In the genomic region with DNA sequence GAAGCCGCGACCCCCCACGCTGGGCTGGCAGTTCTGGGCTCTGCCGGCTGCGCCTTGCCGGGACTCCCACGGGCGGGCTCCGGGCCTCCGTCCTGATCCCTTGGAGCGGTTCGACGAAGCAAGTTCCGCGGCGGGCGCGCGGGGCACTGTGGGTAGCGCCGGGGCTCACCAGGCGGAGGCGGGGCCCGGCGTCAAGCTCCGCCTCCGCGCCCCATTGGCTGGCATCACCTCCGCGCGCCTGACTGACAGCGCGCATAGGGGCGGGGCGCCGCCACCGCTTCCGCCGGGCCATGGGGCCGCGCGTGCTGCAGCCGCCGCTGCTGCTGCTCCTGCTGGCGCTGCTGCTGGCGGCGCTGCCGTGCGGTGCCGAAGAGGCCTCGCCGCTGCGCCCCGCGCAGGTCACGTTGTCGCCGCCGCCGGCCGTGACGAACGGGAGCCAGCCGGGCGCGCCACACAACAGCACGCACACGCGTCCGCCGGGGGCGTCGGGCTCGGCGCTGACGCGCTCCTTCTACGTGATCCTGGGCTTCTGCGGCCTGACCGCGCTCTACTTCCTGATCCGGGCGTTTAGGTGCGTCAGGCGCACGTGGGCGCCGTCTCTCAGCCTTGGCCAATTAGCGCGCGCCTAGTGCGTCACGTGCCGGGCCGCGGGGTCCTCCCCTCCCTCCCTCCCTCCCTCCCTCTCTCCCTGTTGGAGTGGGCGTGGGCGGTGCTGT, we compare ENCODE assay signal across 8 cellular contexts. TPM values are rescaled to one million over a fixed set of nuclear protein-coding genes. Genes with fewer than 3 reads are reported as not detected.
DNase-seq lines count a peak whose midpoint lies in the region; ATAC-seq and TF ChIP-seq lines count a peak whose summit lies in the region.

A gene (plus strand): TSS at position 271 of the 716 bp plus-strand sequence. CDS start 20 bp downstream, at position 291.

- ATAC-seq in HG02588 (IDR thresholded peaks at IDR 0.05; ENCODE audit: unreplicated experiment) (peak; percentile 70), omental fat pad (ENCODE audit: low FRiP score) (peak; percentile 79)

- peak within 1 kb of the TSS; percentile 83 for H3K9ac ChIP-seq in SK-N-SH

- H3K4me3 ChIP-seq in GM06990 (replicated peaks; ENCODE audit: low read depth, low read length), result peak within 1 kb of the TSS; percentile 72
- peak within 1 kb of the TSS; percentile 72 to 76 for H3K4me3 ChIP-seq in SK-N-SH (ENCODE audit: low read depth in 2 of 2, low read length in 1 of 2)

- no peaks in the 10 kb centered on the region for H3K9me2 ChIP-seq in SK-N-SH

- 2% methylated on average over 20 of the region's 98 CpGs for WGBS in SK-N-SH (ENCODE audit: low lambda C conversion rate)

- peaks cover 60% of the 10 kb centered on the region for H3K79me2 ChIP-seq in SK-N-SH (ENCODE audit: insufficient read depth)

- peaks cover 28 to 42% of the 10 kb centered on the region in 2 experiments; a peak in 1 of 4 replicates for H3K4me1 ChIP-seq in SK-N-SH (ENCODE audit: control insufficient read depth in 1 of 2, insufficient read depth in 2 of 2, low read depth in 1 of 2, low read length in 1 of 2)

- TF ChIP-seq RAD21 in SK-N-SH (IDR thresholded peaks at IDR 0.05; ENCODE audit: low read length), result no peak

- no peak within 1 kb of the TSS for H2AFZ ChIP-seq in SK-N-SH (ENCODE audit: low read depth)

- POLR2A ChIA-PET in SK-N-SH (lab: Yijun Ruan, JAX), result interaction anchor here (0.9 to 1.0 kb wide), 5 partner anchors 9 to 136 kb away, joined by 3 to 8 read pairs (median 3); no protein-coding TSS in a partner anchor

- peaks cover 39% of the 10 kb centered on the region for H3K36me3 ChIP-seq in GM06990 (ENCODE audit: control insufficient read depth, insufficient read depth, low read length)
- peaks cover 52 to 62% of the 10 kb centered on the region in 2 experiments for H3K36me3 ChIP-seq in SK-N-SH (replicated peaks in 1 of 2; ENCODE audit: control insufficient read depth in 1 of 2, insufficient read depth in 2 of 2, low read length in 1 of 2)

- H4K20me1 ChIP-seq in SK-N-SH (ENCODE audit: insufficient read depth), result peaks cover 49% of the 10 kb centered on the region

- H3K27ac ChIP-seq in SK-N-SH (ENCODE audit: low read depth in 2 of 2, low read length in 1 of 2), result peak within 1 kb of the TSS; percentile 92 to 99
- H3K27ac ChIP-seq in temporal lobe (ENCODE audit: low read depth, low read length), result peak within 1 kb of the TSS; percentile 98

- H3K9me3 ChIP-seq in SK-N-SH, result no peaks in the 10 kb centered on the region

- peaks cover 57% of the 10 kb centered on the region for H3F3A ChIP-seq in SK-N-SH (replicated peaks; ENCODE audit: insufficient read depth)

- no peak for TF ChIP-seq EP300 in SK-N-SH (IDR thresholded peaks at IDR 0.05; ENCODE audit: borderline replicate concordance in 1 of 2, low read depth in 1 of 2, low read length in 1 of 2)

- TF ChIP-seq CTCF in GM06990 (IDR thresholded peaks at IDR 0.05; ENCODE audit: insufficient read depth, low read length, poor library complexity, severe bottlenecking), result no peak
- no peak for TF ChIP-seq CTCF in SK-N-SH (IDR thresholded peaks at IDR 0.05)
- no peak for TF ChIP-seq CTCF in omental fat pad (IDR thresholded peaks at IDR 0.05)

- H3K27me3 ChIP-seq in GM06990 (replicated peaks; ENCODE audit: control insufficient read depth, insufficient read depth, low read length), result no peaks in the 10 kb centered on the region
- H3K27me3 ChIP-seq in SK-N-SH (ENCODE audit: insufficient read depth), result no peaks in the 10 kb centered on the region

- H3K4me2 ChIP-seq in SK-N-SH, result peak within 1 kb of the TSS; percentile 100

- CTCF ChIA-PET in SK-N-SH (lab: Yijun Ruan, JAX), result interaction anchor here (0.6 to 5.8 kb wide), 5 partner anchors 31 to 125 kb away, joined by 3 to 62 read pairs (median 3); no protein-coding TSS in a partner anchor

- DNase-seq in GM06990 (ENCODE audit: extremely low read depth, insufficient read length) (peak; percentile 98), NCI-H1092 (lab: John Stamatoyannopoulos, UW) (peak; percentile 96), SK-N-SH (peak; percentile 97), germinal center (ENCODE audit: low spot score) (peak; percentile 95), omental fat pad (ENCODE audit: low spot score) (peak; percentile 88)
- DNase-seq in activated naive CD4-positive, alpha-beta T cell treated with anti-CD3 and anti-CD28 coated beads, Interleukin-2, amount 50 U/mL, for 16 hours, result peak; percentile 95

TF ChIP-seq in SK-N-SH, 30 proteins besides CTCF, POLR2A, EP300 and RAD21:
- TF ChIP-seq FOSL2 (IDR thresholded peaks at IDR 0.05; ENCODE audit: borderline replicate concordance, low read depth), result no peak
- 0 out of 2 replicates have a peak, but pooled peaks have one; percentile 17 for TF ChIP-seq SIN3A (IDR thresholded peaks at IDR 0.05; ENCODE audit: borderline replicate concordance, low read depth, low read length)
- peak; percentile 24; the same call in 1 of the 2 replicates for TF ChIP-seq RFX5 (IDR thresholded peaks at IDR 0.05; ENCODE audit: low read length)
- TF ChIP-seq, protein P1, sequence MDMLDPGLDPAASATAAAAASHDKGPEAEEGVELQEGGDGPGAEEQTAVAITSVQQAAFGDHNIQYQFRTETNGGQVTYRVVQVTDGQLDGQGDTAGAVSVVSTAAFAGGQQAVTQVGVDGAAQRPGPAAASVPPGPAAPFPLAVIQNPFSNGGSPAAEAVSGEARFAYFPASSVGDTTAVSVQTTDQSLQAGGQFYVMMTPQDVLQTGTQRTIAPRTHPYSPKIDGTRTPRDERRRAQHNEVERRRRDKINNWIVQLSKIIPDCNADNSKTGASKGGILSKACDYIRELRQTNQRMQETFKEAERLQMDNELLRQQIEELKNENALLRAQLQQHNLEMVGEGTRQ (IDR thresholded peaks at IDR 0.05; ENCODE audit: borderline replicate concordance, low read depth, low read length), result peak; percentile 96
- no peak for TF ChIP-seq NFIC (IDR thresholded peaks at IDR 0.05; ENCODE audit: borderline replicate concordance)
- TF ChIP-seq TAF1 (IDR thresholded peaks at IDR 0.05; ENCODE audit: borderline replicate concordance, low read depth, low read length), result peak; percentile 59; the same call in 1 of the 2 replicates
- TF ChIP-seq CHD2 (IDR thresholded peaks at IDR 0.05; ENCODE audit: low read length, partially characterized antibody), result peak; percentile 44
- TF ChIP-seq, protein P2, sequence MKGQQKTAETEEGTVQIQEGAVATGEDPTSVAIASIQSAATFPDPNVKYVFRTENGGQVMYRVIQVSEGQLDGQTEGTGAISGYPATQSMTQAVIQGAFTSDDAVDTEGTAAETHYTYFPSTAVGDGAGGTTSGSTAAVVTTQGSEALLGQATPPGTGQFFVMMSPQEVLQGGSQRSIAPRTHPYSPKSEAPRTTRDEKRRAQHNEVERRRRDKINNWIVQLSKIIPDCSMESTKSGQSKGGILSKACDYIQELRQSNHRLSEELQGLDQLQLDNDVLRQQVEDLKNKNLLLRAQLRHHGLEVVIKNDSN (IDR thresholded peaks at IDR 0.05; ENCODE audit: borderline replicate concordance, low read depth), result peak; percentile 99
- TF ChIP-seq, protein P3, sequence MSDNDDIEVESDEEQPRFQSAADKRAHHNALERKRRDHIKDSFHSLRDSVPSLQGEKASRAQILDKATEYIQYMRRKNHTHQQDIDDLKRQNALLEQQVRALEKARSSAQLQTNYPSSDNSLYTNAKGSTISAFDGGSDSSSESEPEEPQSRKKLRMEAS (IDR thresholded peaks at IDR 0.05; ENCODE audit: low read depth), result peak; percentile 25
- no peak for TF ChIP-seq GATA2 (CRISPR knock-in tag; IDR thresholded peaks at IDR 0.05)
- peak; percentile 65 for TF ChIP-seq POLR2AphosphoS5 (IDR thresholded peaks at IDR 0.05; ENCODE audit: low read depth, low read length)
- TF ChIP-seq, protein P4, sequence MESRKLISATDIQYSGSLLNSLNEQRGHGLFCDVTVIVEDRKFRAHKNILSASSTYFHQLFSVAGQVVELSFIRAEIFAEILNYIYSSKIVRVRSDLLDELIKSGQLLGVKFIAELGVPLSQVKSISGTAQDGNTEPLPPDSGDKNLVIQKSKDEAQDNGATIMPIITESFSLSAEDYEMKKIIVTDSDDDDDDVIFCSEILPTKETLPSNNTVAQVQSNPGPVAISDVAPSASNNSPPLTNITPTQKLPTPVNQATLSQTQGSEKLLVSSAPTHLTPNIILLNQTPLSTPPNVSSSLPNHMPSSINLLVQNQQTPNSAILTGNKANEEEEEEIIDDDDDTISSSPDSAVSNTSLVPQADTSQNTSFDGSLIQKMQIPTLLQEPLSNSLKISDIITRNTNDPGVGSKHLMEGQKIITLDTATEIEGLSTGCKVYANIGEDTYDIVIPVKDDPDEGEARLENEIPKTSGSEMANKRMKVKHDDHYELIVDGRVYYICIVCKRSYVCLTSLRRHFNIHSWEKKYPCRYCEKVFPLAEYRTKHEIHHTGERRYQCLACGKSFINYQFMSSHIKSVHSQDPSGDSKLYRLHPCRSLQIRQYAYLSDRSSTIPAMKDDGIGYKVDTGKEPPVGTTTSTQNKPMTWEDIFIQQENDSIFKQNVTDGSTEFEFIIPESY (IDR thresholded peaks at IDR 0.05; ENCODE audit: borderline replicate concordance, low read depth), result no peak; the same call in none of the 2 replicates
- TF ChIP-seq JUND (IDR thresholded peaks at IDR 0.05), result 0 out of 2 replicates have a peak, but pooled peaks have one; percentile 23
- peak; percentile 97 for TF ChIP-seq ELF1 (IDR thresholded peaks at IDR 0.05)
- TF ChIP-seq, protein P5, sequence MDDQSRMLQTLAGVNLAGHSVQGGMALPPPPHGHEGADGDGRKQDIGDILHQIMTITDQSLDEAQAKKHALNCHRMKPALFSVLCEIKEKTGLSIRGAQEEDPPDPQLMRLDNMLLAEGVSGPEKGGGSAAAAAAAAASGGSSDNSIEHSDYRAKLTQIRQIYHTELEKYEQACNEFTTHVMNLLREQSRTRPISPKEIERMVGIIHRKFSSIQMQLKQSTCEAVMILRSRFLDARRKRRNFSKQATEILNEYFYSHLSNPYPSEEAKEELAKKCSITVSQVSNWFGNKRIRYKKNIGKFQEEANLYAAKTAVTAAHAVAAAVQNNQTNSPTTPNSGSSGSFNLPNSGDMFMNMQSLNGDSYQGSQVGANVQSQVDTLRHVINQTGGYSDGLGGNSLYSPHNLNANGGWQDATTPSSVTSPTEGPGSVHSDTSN (IDR thresholded peaks at IDR 0.05), result peak; percentile 97
- peak; percentile 40 for TF ChIP-seq MXI1 (IDR thresholded peaks at IDR 0.05; ENCODE audit: low read depth, low read length)
- peak; percentile 59 for TF ChIP-seq GABPA (IDR thresholded peaks at IDR 0.05; ENCODE audit: low read depth)

RNA-seq across cellular contexts. Expression of the gene that starts here (rescaled TPM):
- polyA plus RNA-seq in SK-N-SH (2012; rRNA removed), result 53.5 and 78.0 TPM in 2 replicates
- 35.5 and 51.2 TPM in 2 replicates for polyA plus RNA-seq in SK-N-SH (2012; cell fraction: cytosol; rRNA removed)
- polyA plus RNA-seq in SK-N-SH (2012; cell fraction: nucleus; rRNA removed), result 76.2 and 162 TPM in 2 replicates
- total RNA-seq in omental fat pad (10 to 100 TPM; 47.2 to 69.1 (median 59.3) TPM), temporal lobe (8.9 TPM)

Comparison
In these comparisons a context has a peak if more than half of its experiments do, and no peak if none do; other contexts are left out.
1. Peak in every context shown above with its lines: DNase-seq, ATAC-seq, H3K4me3 ChIP-seq and H3K27ac ChIP-seq.